3 cellular contexts compared by ENCODE assay signal in genomic region chr2:166328147-166328546, GRCh38.
TF ChIP-seq lines count a peak whose summit lies in the region.

No MANE protein-coding gene starts in this region.

TF ChIP-seq in HepG2, 621 proteins besides CTCF, POLR2A, EP300 and RAD21 (continues in another document):
- TF ChIP-seq MED1 (CRISPR knock-in tag; IDR thresholded peaks at IDR 0.05) = 0 out of 2 replicates have a peak, but pooled peaks have one; percentile 19
- TF ChIP-seq ATF4 (CRISPR knock-in tag; IDR thresholded peaks at IDR 0.05) = peak in 1 of 2 experiments; percentile 92; a peak in 2 of 4 replicates
- peak; percentile 47; the same call in 1 of the 2 replicates for TF ChIP-seq TEF (CRISPR knock-in tag; IDR thresholded peaks at IDR 0.05)
- 0 out of 2 replicates have a peak, but pooled peaks have one; percentile 25 for TF ChIP-seq CEBPG (CRISPR knock-in tag; IDR thresholded peaks at IDR 0.05)
- no peak for TF ChIP-seq ZKSCAN1 (IDR thresholded peaks at IDR 0.05; ENCODE audit: low read length)
- TF ChIP-seq SRSF4 (IDR thresholded peaks at IDR 0.05; ENCODE audit: low read depth, low read length, poor library complexity, severe bottlenecking) = no peak
- no peak for TF ChIP-seq KDM6A (CRISPR knock-in tag; IDR thresholded peaks at IDR 0.05; ENCODE audit: low read depth)
- TF ChIP-seq ZNF614 (CRISPR knock-in tag; IDR thresholded peaks at IDR 0.05; ENCODE audit: borderline replicate concordance) = peak; percentile 67; the same call in 1 of the 2 replicates
- no peak for TF ChIP-seq ZNF557 (CRISPR knock-in tag; IDR thresholded peaks at IDR 0.05)
- TF ChIP-seq ETS1 (CRISPR knock-in tag; IDR thresholded peaks at IDR 0.05) = no peak
- TF ChIP-seq GATAD2A (CRISPR knock-in tag; IDR thresholded peaks at IDR 0.05) = 0 out of 2 replicates have a peak, but pooled peaks have one; percentile 23
- TF ChIP-seq FOXA3 (CRISPR knock-in tag; IDR thresholded peaks at IDR 0.05) = peak; percentile 57; the same call in 1 of the 2 replicates
- TF ChIP-seq FOXP1 (IDR thresholded peaks at IDR 0.05) = no peak
- TF ChIP-seq FOXP1 (CRISPR knock-in tag; IDR thresholded peaks at IDR 0.05) = peak; percentile 47

TF ChIP-seq in WTC11, 78 proteins besides CTCF, POLR2A, EP300 and RAD21:
- TF ChIP-seq HMGXB4 (CRISPR knock-in tag; IDR thresholded peaks at IDR 0.05) = no peak
- peak; percentile 89 for TF ChIP-seq GABPB1 (CRISPR knock-in tag; IDR thresholded peaks at IDR 0.05)
TF ChIP-seq in WTC11: peak in this region for 1.

TF ChIP-seq in K562, 482 proteins besides CTCF, POLR2A, EP300 and RAD21:
- TF ChIP-seq POLR2H (tag; IDR thresholded peaks at IDR 0.05; ENCODE audit: low read depth) = peak; percentile 50; the same call in 1 of the 2 replicates
- no peak for TF ChIP-seq ZKSCAN1 (IDR thresholded peaks at IDR 0.05; ENCODE audit: low read depth, low read length)
- no peak for TF ChIP-seq ZNF77 (CRISPR knock-in tag; IDR thresholded peaks at IDR 0.05)
- TF ChIP-seq NR2C1 (IDR thresholded peaks at IDR 0.05) = no peak
- no peak for TF ChIP-seq NR2C1 (tag; IDR thresholded peaks at IDR 0.05)
- TF ChIP-seq NUFIP1 (IDR thresholded peaks at IDR 0.05; ENCODE audit: partially characterized antibody) = no peak
- TF ChIP-seq ZNF24 (IDR thresholded peaks at IDR 0.05) = no peak
- no peak for TF ChIP-seq SUPT5H (IDR thresholded peaks at IDR 0.05)
- TF ChIP-seq YY1 (IDR thresholded peaks at IDR 0.05; ENCODE audit: borderline replicate concordance in 1 of 3, control insufficient read depth in 1 of 3, extremely low read depth in 1 of 3, insufficient read depth in 3 of 3, insufficient read length in 1 of 3, insufficient replicate concordance in 2 of 3, low read depth in 1 of 3, low read length in 2 of 3) = no peak
- no peak for TF ChIP-seq ILK (tag; IDR thresholded peaks at IDR 0.05; ENCODE audit: borderline replicate concordance, low read depth)
- TF ChIP-seq MAFK (IDR thresholded peaks at IDR 0.05; ENCODE audit: low read length) = no peak
- TF ChIP-seq HLTF (IDR thresholded peaks at IDR 0.05) = no peak
- TF ChIP-seq MYC (IDR thresholded peaks at IDR 0.05; ENCODE audit: low read depth, low read length) = no peak
- TF ChIP-seq MYC (CRISPR knock-in tag; IDR thresholded peaks at IDR 0.05; ENCODE audit: borderline replicate concordance, low read depth) = no peak
- peak; percentile 61; the same call in 1 of the 2 replicates for TF ChIP-seq ATF3 (IDR thresholded peaks at IDR 0.05)
- no peak for TF ChIP-seq ATF3 (CRISPR knock-in tag; conservative IDR thresholded peaks at IDR 0.05)
- no peak for TF ChIP-seq ZNF431 (CRISPR knock-in tag; IDR thresholded peaks at IDR 0.05)
- TF ChIP-seq EGR1 (conservative IDR thresholded peaks at IDR 0.05) = no peak
- TF ChIP-seq CEBPB (tag; IDR thresholded peaks at IDR 0.05) = no peak
- 0 out of 2 replicates have a peak, but pooled peaks have one; percentile 26 for TF ChIP-seq ZEB2 (IDR thresholded peaks at IDR 0.05)
- TF ChIP-seq L3MBTL2 (IDR thresholded peaks at IDR 0.05) = no peak
- no peak for TF ChIP-seq KLF16 (IDR thresholded peaks at IDR 0.05)
- TF ChIP-seq IRF9 (tag; IDR thresholded peaks at IDR 0.05) = no peak
- no peak for TF ChIP-seq HNRNPL (IDR thresholded peaks at IDR 0.05; ENCODE audit: low read depth, low read length)
- TF ChIP-seq CEBPG (CRISPR knock-in tag; IDR thresholded peaks at IDR 0.05) = no peak
- peak in 1 of 2 experiments; percentile 80; a peak in 2 of 4 replicates for TF ChIP-seq CEBPG (tag; conservative IDR thresholded peaks at IDR 0.05 in 1 of 2, IDR thresholded peaks at IDR 0.05 in 1 of 2)
- TF ChIP-seq JUND (IDR thresholded peaks at IDR 0.05; ENCODE audit: borderline replicate concordance, low read depth, low read length) = no peak
- no peak for TF ChIP-seq JUND (tag; IDR thresholded peaks at IDR 0.05; ENCODE audit: borderline replicate concordance, low read depth, low read length)
- peak in 1 of 2 experiments; percentile 43; a peak in 1 of 4 replicates for TF ChIP-seq TRIM24 (IDR thresholded peaks at IDR 0.05)
- no peak for TF ChIP-seq ZFP36 (IDR thresholded peaks at IDR 0.05; ENCODE audit: low read depth, low read length, partially characterized antibody)
- TF ChIP-seq KAT7 (CRISPR knock-in tag; IDR thresholded peaks at IDR 0.05; ENCODE audit: borderline replicate concordance) = no peak
- no peak for TF ChIP-seq ETS2 (tag; IDR thresholded peaks at IDR 0.05; ENCODE audit: borderline replicate concordance, poor library complexity, severe bottlenecking)
- TF ChIP-seq ID3 (CRISPR knock-in tag; IDR thresholded peaks at IDR 0.05) = no peak
- no peak for TF ChIP-seq ID3 (tag; IDR thresholded peaks at IDR 0.05)
- TF ChIP-seq SIN3A (IDR thresholded peaks at IDR 0.05; ENCODE audit: borderline replicate concordance in 2 of 2, control insufficient read depth in 1 of 2, low read depth in 2 of 2, low read length in 2 of 2) = no peak
- TF ChIP-seq RBM14 (IDR thresholded peaks at IDR 0.05; ENCODE audit: borderline replicate concordance, insufficient read depth, low read depth, low read length) = no peak
- TF ChIP-seq HBP1 (CRISPR knock-in tag; IDR thresholded peaks at IDR 0.05) = no peak
- TF ChIP-seq MCM3 (IDR thresholded peaks at IDR 0.05) = no peak
- no peak for TF ChIP-seq ZNF518B (CRISPR knock-in tag; IDR thresholded peaks at IDR 0.05)
- TF ChIP-seq ZSCAN32 (CRISPR knock-in tag; IDR thresholded peaks at IDR 0.05) = no peak
- TF ChIP-seq GATA2 (CRISPR knock-in tag; IDR thresholded peaks at IDR 0.05) = no peak
- no peak for TF ChIP-seq RUNX1 (IDR thresholded peaks at IDR 0.05; ENCODE audit: low read depth)
- TF ChIP-seq KAT8 (IDR thresholded peaks at IDR 0.05; ENCODE audit: low read depth) = no peak
TF ChIP-seq in K562: peak in this region for 5.
